8 cellular contexts compared by ENCODE assay signal in the genomic region with DNA sequence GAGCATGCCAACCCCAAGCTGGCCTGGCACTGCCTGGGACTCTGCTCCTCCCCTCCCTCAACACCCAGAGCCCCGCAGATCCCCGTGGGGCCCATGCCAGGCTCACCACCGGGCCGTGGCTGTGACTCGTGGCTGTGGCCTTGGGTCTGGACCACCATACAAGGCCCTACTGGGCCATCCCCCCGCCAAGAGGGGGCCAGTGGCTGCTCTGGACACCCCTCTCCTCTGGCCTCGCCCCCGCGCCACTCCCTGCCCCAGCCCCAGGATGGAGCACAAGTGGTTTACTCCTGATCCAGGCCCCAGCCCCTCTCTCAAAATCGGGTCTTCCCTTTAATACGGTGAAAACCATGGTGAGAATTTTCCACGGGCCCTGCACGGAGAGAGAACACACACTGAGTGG. TPM values are rescaled to one million over a fixed set of nuclear protein-coding genes. Genes with fewer than 3 reads are reported as not detected.
"Had no signal": no experiment of that assay in that cellular context is flagged by ENCODE, and none has a peak within 500 bp of the region (broad histone marks: within the 10 kb centered on the region; RNA-seq: fewer than 3 reads in every experiment).

No MANE protein-coding gene starts in this region.

- DNase-seq: GDM1, GF-D8 had no signal

- H3K4me3 ChIP-seq: GM12878 had no signal

- FAIRE-seq: G401.6, GM12878, GM12891, GM12892, GM18507, GM19239 had no signal

RNA-seq across cellular contexts. Expression of gene PABPN1L, which starts 3.0 kb away (rescaled TPM):
- total RNA-seq: GM12878 had no signal
- polyA plus RNA-seq: GM12878 had no signal
